Comparison of ENCODE assay signal across 8 cellular contexts in the genomic region with DNA sequence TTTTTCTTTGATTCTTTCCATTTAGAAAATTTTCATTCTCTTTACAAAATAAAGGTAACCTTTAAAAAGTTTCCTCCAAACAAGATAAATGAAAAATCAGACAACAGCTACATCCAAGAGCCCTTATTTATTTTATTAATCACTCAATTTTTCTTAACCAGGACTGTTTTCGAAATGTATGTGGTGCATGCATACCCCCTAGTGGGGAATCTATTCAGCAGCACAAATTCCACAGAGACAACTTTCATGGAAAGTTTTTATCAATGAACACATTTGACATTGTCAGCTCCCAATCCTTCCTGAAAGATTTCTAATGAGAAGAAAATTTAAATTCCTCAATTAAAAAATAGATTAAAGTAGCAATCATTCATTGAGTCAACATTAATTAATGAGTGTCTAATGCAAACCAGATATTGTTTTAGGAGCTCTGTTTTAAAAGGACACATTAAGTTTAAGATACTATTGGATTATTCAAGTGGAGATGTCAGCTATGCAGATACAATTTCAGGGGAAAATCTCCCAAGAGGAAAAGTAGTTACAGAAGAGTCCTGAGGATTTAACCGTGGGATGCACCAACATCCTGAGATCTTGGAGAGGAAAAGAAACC. TPM values are rescaled to one million over a fixed set of nuclear protein-coding genes. Genes with fewer than 3 reads are reported as not detected.
DNase-seq lines count a peak whose midpoint lies in the region; ATAC-seq, FAIRE-seq and TF ChIP-seq lines count a peak whose summit lies in the region.

No MANE protein-coding gene starts in this region.

- TF ChIP-seq POLR2A in H1 (IDR thresholded peaks at IDR 0.05; ENCODE audit: control extremely low read depth in 1 of 2, low read depth in 2 of 2, low read length in 2 of 2), result no peak

- H2AK5ac ChIP-seq in H1 (ENCODE audit: low read depth, low read length), result no peak overlapping the region

- H3K23ac ChIP-seq in H1 (ENCODE audit: insufficient read length), result no peak overlapping the region

- no peak overlapping the region for H3K4ac ChIP-seq in H1 (replicated peaks; ENCODE audit: insufficient read length, low read depth, low read length)

- no peak for DNase-seq in GM12864 (ENCODE audit: low read depth)
- DNase-seq in NAMALWA (ENCODE audit: low spot score), result peak; percentile 55
- no peak for DNase-seq in H1 (ENCODE audit: low read depth in 1 of 2, low spot score in 2 of 2)
- DNase-seq in pons (ENCODE audit: low spot score), result peak; percentile 33
- DNase-seq in activated CD8-positive, alpha-beta memory T cell treated with anti-CD3 and anti-CD28 coated beads, Interleukin-2, amount 50 U/mL, for 48 hours, result no peak
- DNase-seq in GF-D8 (lab: John Stamatoyannopoulos, UW), result no peak
- no peak for DNase-seq in activated naive CD4-positive, alpha-beta T cell treated with anti-CD3 and anti-CD28 coated beads, Interleukin-2, amount 50 U/mL, for 16 hours

- ATAC-seq in HG03095 (IDR thresholded peaks at IDR 0.05; ENCODE audit: unreplicated experiment), result no peak

- POLR2A ChIA-PET in H1 (lab: Charles Lee; ENCODE audit: partially characterized antibody), result interaction anchor here (0.8 kb wide), 1 partner anchor 9 kb away, joined by 3 read pairs; a partner anchor contains a TSS

- no peak for TF ChIP-seq EP300 in H1 (IDR thresholded peaks at IDR 0.05; ENCODE audit: borderline replicate concordance in 1 of 2, low read depth in 2 of 2, low read length in 2 of 2)

- H3K4me3 ChIP-seq in GM12864 (ENCODE audit: low read depth, low read length) (no peak overlapping the region), H1 (ENCODE audit: extremely low read depth in 1 of 4, insufficient read depth in 2 of 4, low read depth in 3 of 4, low read length in 4 of 4) (no peak overlapping the region)

- H2BK12ac ChIP-seq in H1 (ENCODE audit: low read depth, low read length), result no peak overlapping the region

- H3K27me3 ChIP-seq in H1 (replicated peaks in 1 of 4; ENCODE audit: control insufficient read depth in 3 of 4, extremely low read depth in 1 of 4, insufficient read depth in 3 of 4, low read length in 3 of 4), result no peaks in the 10 kb centered on the region

- CTCF ChIA-PET in H1 (lab: Charles Lee; ENCODE audit: partially characterized antibody), result interaction anchor here (0.8 to 6.1 kb wide), 19 partner anchors 9 to 1067 kb away, joined by 3 to 79 read pairs (median 4); a partner anchor contains a TSS

- H3K4me1 ChIP-seq in H1 (replicated peaks in 1 of 4; ENCODE audit: control insufficient read depth in 3 of 4, insufficient read depth in 4 of 4, low read length in 3 of 4), result peaks cover 0 to 3% (median 0%) of the 10 kb centered on the region in 4 experiments; a peak in 2 of 7 replicates

- H3K36me3 ChIP-seq in H1 (ENCODE audit: control insufficient read depth in 2 of 4, insufficient read depth in 4 of 4, low read length in 3 of 4), result no peaks in the 10 kb centered on the region

- H2BK15ac ChIP-seq in H1 (ENCODE audit: low read length), result no peak overlapping the region

- no peak overlapping the region for H3K14ac ChIP-seq in H1 (ENCODE audit: insufficient read length)

- no peak overlapping the region for H2BK120ac ChIP-seq in H1 (replicated peaks; ENCODE audit: low read depth, low read length)

- 60% methylated on average over 2 of the region's 2 CpGs; no CpG with 5 or more reads in 1 of the 2 experiments for WGBS in H1 (ENCODE audit: extremely low coverage in 1 of 2, insufficient coverage in 1 of 2, insufficient read length in 1 of 2, insufficient replicate concordance in 2 of 2, low coverage in 1 of 2, low lambda C conversion rate in 2 of 2, missing lambda C conversion rate in 1 of 2), 2 experiments

- peak; percentile 82 to 84 for TF ChIP-seq RAD21 in H1 (IDR thresholded peaks at IDR 0.05 in 1 of 2, conservative IDR thresholded peaks at IDR 0.05 in 1 of 2; ENCODE audit: low read depth in 2 of 2, low read length in 2 of 2)

- H2BK5ac ChIP-seq in H1 (ENCODE audit: low read depth, low read length), result no peak overlapping the region

- H4K20me1 ChIP-seq in H1 (replicated peaks in 1 of 2; ENCODE audit: control insufficient read depth in 1 of 2, insufficient read depth in 2 of 2, low read length in 2 of 2), result no peaks in the 10 kb centered on the region

- no peak overlapping the region for H3K9ac ChIP-seq in H1 (replicated peaks in 1 of 4; ENCODE audit: extremely low read depth in 1 of 4, low read depth in 3 of 4, low read length in 3 of 4)

- H3K9me3 ChIP-seq in H1 (ENCODE audit: insufficient read depth in 2 of 2, low read depth in 1 of 2, low read length in 1 of 2), result no peaks in the 10 kb centered on the region

- H4K8ac ChIP-seq in H1 (ENCODE audit: extremely low read depth, insufficient read depth, low read length), result no peak overlapping the region

- FAIRE-seq in H1 (lab: Jason Lieb, UNC), result peak; percentile 73

- no peaks in the 10 kb centered on the region for H3K23me2 ChIP-seq in H1 (ENCODE audit: low read depth, low read length)

- no peak overlapping the region for H4K5ac ChIP-seq in H1 (ENCODE audit: insufficient read length, low read depth, low read length)

- no peak overlapping the region for H3K4me2 ChIP-seq in H1 (ENCODE audit: insufficient read depth in 1 of 2, low read depth in 2 of 2, low read length in 2 of 2)

- no peak overlapping the region for H3K18ac ChIP-seq in H1 (ENCODE audit: extremely low read depth, low read length)

- no peaks in the 10 kb centered on the region for H3K79me1 ChIP-seq in H1 (ENCODE audit: low read depth, low read length)

- TF ChIP-seq CTCF in GM12864 (IDR thresholded peaks at IDR 0.05; ENCODE audit: low read depth, low read length, missing control alignments) (peak; percentile 51), H1 (IDR thresholded peaks at IDR 0.05; ENCODE audit: control extremely low read depth in 1 of 3, insufficient read depth in 1 of 3, low read depth in 1 of 3, low read length in 3 of 3) (peak in 2 of 3 experiments; percentile 54 to 61; a peak in 3 of 4 replicates)

- H4K91ac ChIP-seq in H1 (replicated peaks; ENCODE audit: insufficient read length, low read length), result no peak overlapping the region

- no peak overlapping the region for H2BK20ac ChIP-seq in H1 (ENCODE audit: low read length)

- no peak overlapping the region for H3K56ac ChIP-seq in H1 (replicated peaks; ENCODE audit: insufficient read length, low read depth, low read length)

- H3K79me2 ChIP-seq in H1 (ENCODE audit: control insufficient read depth in 1 of 2, insufficient read depth in 2 of 2, low read length in 2 of 2), result no peaks in the 10 kb centered on the region

- no peak overlapping the region for H2AFZ ChIP-seq in H1 (ENCODE audit: low read length)

- H3K27ac ChIP-seq in H1 (ENCODE audit: low read depth, low read length), result no peak overlapping the region

TF ChIP-seq in H1, 55 proteins besides CTCF, POLR2A, EP300 and RAD21:
- 0 out of 2 replicates have a peak, but pooled peaks have one; percentile 43 for TF ChIP-seq TEAD4 (IDR thresholded peaks at IDR 0.05; ENCODE audit: low read depth, low read length)
- TF ChIP-seq RXRA (IDR thresholded peaks at IDR 0.05; ENCODE audit: insufficient read depth, low read depth, low read length), result no peak
- no peak for TF ChIP-seq EZH2 (IDR thresholded peaks at IDR 0.05; ENCODE audit: low read depth, low read length, severe bottlenecking)
- TF ChIP-seq, protein P1, sequence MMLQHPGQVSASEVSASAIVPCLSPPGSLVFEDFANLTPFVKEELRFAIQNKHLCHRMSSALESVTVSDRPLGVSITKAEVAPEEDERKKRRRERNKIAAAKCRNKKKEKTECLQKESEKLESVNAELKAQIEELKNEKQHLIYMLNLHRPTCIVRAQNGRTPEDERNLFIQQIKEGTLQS (IDR thresholded peaks at IDR 0.05; ENCODE audit: insufficient read depth, low read depth, low read length), result no peak
- TF ChIP-seq HDAC6 (IDR thresholded peaks at IDR 0.05; ENCODE audit: low read depth, low read length), result no peak
- TF ChIP-seq NANOG (IDR thresholded peaks at IDR 0.05; ENCODE audit: insufficient read depth, low read depth, low read length, poor library complexity, severe bottlenecking), result no peak

RNA-seq across cellular contexts. Expression of a gene that starts 5.2 kb away (rescaled TPM):
- total RNA-seq in H1 (2021; fragmentation: NEBNext Ultra II Directional; extraction: Animal tissue kit (Norgen Biotek cat#: 25700)), result 24.6 and 26.9 TPM in 2 replicates
- polyA plus RNA-seq in H1 (2011; rRNA removed), result 11.5 and 22.9 TPM in 2 replicates
- polyA plus RNA-seq in H1 (2011; cell fraction: cytosol; rRNA removed), result 12.3 TPM
- 13.9 TPM for polyA plus RNA-seq in H1 (2011; cell fraction: nucleus; rRNA removed)
- 22.1 to 28.6 TPM (median 25.0 TPM) in 4 replicates for polyA plus RNA-seq in H1 (2012, experiment 1 of 2)
- 4.5 TPM for polyA plus RNA-seq in H1 (2012, experiment 2 of 2)
- 4.6 TPM for polyA plus RNA-seq in H1 (2013, experiment 1 of 2)
- polyA plus RNA-seq in H1 (2013, experiment 2 of 2), result 4.4 TPM
- polyA minus RNA-seq in H1 (2011; rRNA and poly(A)+ RNA removed), result 26.2 and 55.7 TPM in 2 replicates
- polyA minus RNA-seq in H1 (2011; cell fraction: cytosol; rRNA and poly(A)+ RNA removed), result 11.0 TPM
- polyA minus RNA-seq in H1 (2011; cell fraction: nucleus; rRNA and poly(A)+ RNA removed), result 56.1 TPM

RNA-seq across cellular contexts. Expression of a gene that starts 8.8 kb away (rescaled TPM):
- total RNA-seq in H1 (2021; fragmentation: NEBNext Ultra II Directional; extraction: Animal tissue kit (Norgen Biotek cat#: 25700)), result 76.7 and 79.7 TPM in 2 replicates
- polyA plus RNA-seq in H1 (2011; rRNA removed), result 20.9 and 38.9 TPM in 2 replicates
- 34.4 TPM for polyA plus RNA-seq in H1 (2011; cell fraction: cytosol; rRNA removed)
- polyA plus RNA-seq in H1 (2011; cell fraction: nucleus; rRNA removed), result 15.8 TPM
- 61.9 to 112 TPM (median 66.5 TPM) in 4 replicates for polyA plus RNA-seq in H1 (2012, experiment 1 of 2)
- 75.7 TPM for polyA plus RNA-seq in H1 (2012, experiment 2 of 2)
- polyA plus RNA-seq in H1 (2013, experiment 1 of 2), result 66.8 TPM
- 67.9 TPM for polyA plus RNA-seq in H1 (2013, experiment 2 of 2)
- polyA minus RNA-seq in H1 (2011; rRNA and poly(A)+ RNA removed), result 47.4 and 51.0 TPM in 2 replicates
- polyA minus RNA-seq in H1 (2011; cell fraction: cytosol; rRNA and poly(A)+ RNA removed), result 28.5 TPM
- 47.9 TPM for polyA minus RNA-seq in H1 (2011; cell fraction: nucleus; rRNA and poly(A)+ RNA removed)

RNA-seq across cellular contexts. Expression of a gene that starts 57.9 kb away (rescaled TPM):
- total RNA-seq in H1 (2021; fragmentation: NEBNext Ultra II Directional; extraction: Animal tissue kit (Norgen Biotek cat#: 25700)), result not detected in 2 replicates
- 0.03 and 0.11 TPM in 2 replicates for polyA plus RNA-seq in H1 (2011; rRNA removed)
- polyA plus RNA-seq in H1 (2011; cell fraction: cytosol; rRNA removed), result 0.12 TPM
- polyA plus RNA-seq in H1 (2011; cell fraction: nucleus; rRNA removed), result 0.26 TPM
- polyA plus RNA-seq in H1 (2012, experiment 1 of 2), result 0.09 to 0.62 TPM (median 0.40 TPM) in 4 replicates
- polyA plus RNA-seq in H1 (2012, experiment 2 of 2), result 0.10 TPM
- 0.34 TPM for polyA plus RNA-seq in H1 (2013, experiment 1 of 2)
- 0.42 TPM for polyA plus RNA-seq in H1 (2013, experiment 2 of 2)
- polyA minus RNA-seq in H1 (2011; rRNA and poly(A)+ RNA removed), result 0.12 and 0.44 TPM in 2 replicates
- not detected for polyA minus RNA-seq in H1 (2011; cell fraction: cytosol; rRNA and poly(A)+ RNA removed)
- not detected for polyA minus RNA-seq in H1 (2011; cell fraction: nucleus; rRNA and poly(A)+ RNA removed)

Comparison
In these comparisons a context has a peak if more than half of its experiments do, and no peak if none do; other contexts are left out.
1. DNase-seq: peak in NAMALWA (single experiment) and pons (single experiment); none in GM12864 (single experiment), H1 (0 of 2), activated CD8-positive, alpha-beta memory T cell treated with anti-CD3 and anti-CD28 coated beads, Interleukin-2, amount 50 U/mL, for 48 hours (single experiment), GF-D8 (single experiment) and activated naive CD4-positive, alpha-beta T cell treated with anti-CD3 and anti-CD28 coated beads, Interleukin-2, amount 50 U/mL, for 16 hours (single experiment).